ENCODE assay signal across 8 cellular contexts in the genomic region with DNA sequence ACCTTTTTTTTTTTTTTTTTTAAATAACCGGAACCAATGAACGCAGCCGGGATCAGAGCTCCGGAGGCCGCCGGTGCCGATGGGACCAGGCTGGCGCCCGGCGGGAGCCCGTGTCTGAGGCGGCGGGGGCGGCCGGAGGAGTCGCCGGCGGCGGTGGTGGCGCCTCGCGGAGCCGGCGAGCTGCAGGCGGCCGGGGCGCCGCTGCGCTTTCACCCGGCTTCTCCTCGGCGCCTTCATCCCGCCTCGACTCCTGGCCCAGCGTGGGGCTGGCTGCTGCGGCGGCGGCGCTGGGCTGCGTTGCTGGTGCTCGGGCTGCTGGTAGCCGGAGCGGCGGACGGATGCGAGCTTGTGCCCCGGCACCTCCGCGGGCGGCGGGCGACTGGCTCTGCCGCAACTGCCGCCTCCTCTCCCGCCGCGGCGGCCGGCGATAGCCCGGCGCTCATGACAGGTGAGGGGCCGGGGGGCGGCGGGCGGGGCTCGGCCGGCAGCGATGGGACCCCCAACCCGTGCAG. TPM values are rescaled to one million over a fixed set of nuclear protein-coding genes. Genes with fewer than 3 reads are reported as not detected.
DNase-seq lines count a peak whose midpoint lies in the region; ATAC-seq and TF ChIP-seq lines count a peak whose summit lies in the region.

No MANE protein-coding gene starts in this region.

- ATAC-seq in HG02840 (IDR thresholded peaks at IDR 0.05; ENCODE audit: low FRiP score, unreplicated experiment) = peak; percentile 17

- peak; percentile 33 to 50 for DNase-seq in NCI-H524 (lab: John Stamatoyannopoulos, UW)
- DNase-seq in NCI-H524 treated with DMSO at 0.1 percent for 48 hours (lab: John Stamatoyannopoulos, UW) = no peak
- DNase-seq in NCI-H2227 (lab: John Stamatoyannopoulos, UW; ENCODE audit: unreplicated experiment) = peak; percentile 72
- peak; percentile 37 for DNase-seq in activated T-cell treated with anti-CD3 and anti-CD28 coated beads for 24 hours (ENCODE audit: low read depth)
- peak; percentile 59 for DNase-seq in endothelial cell (ENCODE audit: low spot score)
- peak; percentile 57 for DNase-seq in testis

- H3K36me3 Mint-ChIP-seq in endothelial cell (ENCODE audit: low read depth, unreplicated experiment) = peaks cover 4% of the 10 kb centered on the region

- intact Hi-C loops in testis (cut with DNase I; ENCODE audit: low total_unique reads) = no loop called here

- H3K27me3 ChIP-seq in muscle layer of duodenum (ENCODE audit: low read depth, low read length) = no peaks in the 10 kb centered on the region
- H3K27me3 ChIP-seq in testis = no peaks in the 10 kb centered on the region

- H3K27ac ChIP-seq in muscle layer of duodenum (ENCODE audit: low read length) (peak overlapping the region; percentile 56), testis (peak overlapping the region; percentile 85 to 93)

- no peak for TF ChIP-seq POLR2A in testis (IDR thresholded peaks at IDR 0.05)

- H3K4me3 ChIP-seq in muscle layer of duodenum (ENCODE audit: low read depth in 1 of 2, low read length in 2 of 2) = peak overlapping the region; percentile 84 to 99
- peak overlapping the region; percentile 77 to 83 for H3K4me3 ChIP-seq in testis

- H3K9me3 ChIP-seq in muscle layer of duodenum (ENCODE audit: control insufficient read depth in 1 of 2, low read length in 2 of 2) = no peaks in the 10 kb centered on the region
- no peaks in the 10 kb centered on the region for H3K9me3 ChIP-seq in testis

- 0% methylated on average over 52 of the region's 70 CpGs; no CpG with 5 or more reads in 1 of the 2 donors for WGBS in testis, 2 donors

- H3K4me1 ChIP-seq in muscle layer of duodenum (ENCODE audit: control insufficient read depth in 1 of 2, insufficient read depth in 2 of 2, low read length in 2 of 2) = peaks cover 24% of the 10 kb centered on the region in 2 donors
- peaks cover 30% of the 10 kb centered on the region for H3K4me1 ChIP-seq in testis

- no peak for TF ChIP-seq CTCF in endothelial cell (IDR thresholded peaks at IDR 0.05; ENCODE audit: unreplicated experiment)
- no peak for TF ChIP-seq CTCF in testis (IDR thresholded peaks at IDR 0.05)

- H3K9me3 Mint-ChIP-seq in endothelial cell (ENCODE audit: unreplicated experiment) = no peaks in the 10 kb centered on the region

- peaks cover 58% of the 10 kb centered on the region for H3K4me1 Mint-ChIP-seq in endothelial cell (ENCODE audit: unreplicated experiment)

- H3K27me3 Mint-ChIP-seq in endothelial cell (ENCODE audit: unreplicated experiment) = peaks cover 10% of the 10 kb centered on the region

- peak overlapping the region; percentile 94 for H3K4me3 Mint-ChIP-seq in endothelial cell (ENCODE audit: unreplicated experiment)

- H3K27ac Mint-ChIP-seq in endothelial cell (ENCODE audit: unreplicated experiment) = no peak overlapping the region

- no peaks in the 10 kb centered on the region for H3K36me3 ChIP-seq in muscle layer of duodenum (ENCODE audit: control insufficient read depth in 1 of 2, insufficient read depth in 2 of 2, low read length in 2 of 2)
- no peaks in the 10 kb centered on the region for H3K36me3 ChIP-seq in testis (ENCODE audit: low read depth, missing control alignments)

RNA-seq across cellular contexts. Expression of gene STIM2, which starts 0.3 kb away (rescaled TPM):
- total RNA-seq in endothelial cell (ENCODE audit: unreplicated experiment) (65.7 TPM), testis (10 to 100 TPM; 29.4 to 35.0 TPM)
- polyA plus RNA-seq in testis (ENCODE audit: insufficient read depth, low read depth, low replicate concordance) = 14.3 TPM
